ENCODE assay signal across 2 cellular contexts in the genomic region with DNA sequence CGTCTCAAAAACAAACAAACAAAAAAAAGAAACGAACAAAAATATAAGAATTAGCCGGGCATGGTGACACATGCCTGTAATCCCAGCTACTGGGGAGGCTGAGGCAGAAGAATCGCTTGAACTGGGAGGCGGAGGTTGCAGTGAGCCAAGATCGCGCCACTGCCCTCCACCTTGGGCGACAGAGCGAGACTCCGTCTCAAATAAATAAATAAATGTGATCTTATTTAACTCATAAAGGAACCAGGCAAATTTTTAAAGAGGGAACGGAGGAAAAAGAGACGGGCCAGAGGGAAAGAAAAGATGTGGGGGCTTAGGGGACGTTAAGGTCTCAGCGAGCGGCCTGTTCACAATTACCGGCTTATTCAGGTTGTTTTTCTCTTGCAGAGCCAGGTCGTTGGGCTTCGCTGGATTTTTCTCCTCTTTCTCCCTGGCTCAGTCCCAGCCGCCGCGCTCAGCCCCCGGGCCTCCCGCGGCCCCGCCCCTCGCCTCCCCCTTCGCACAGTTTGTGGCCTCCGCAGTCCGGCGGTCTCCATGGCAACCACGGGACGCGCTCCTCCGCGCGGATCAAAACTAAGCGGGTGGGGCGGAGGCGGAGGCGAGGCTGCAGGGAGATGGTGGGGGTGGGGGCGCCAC.
TF ChIP-seq lines count a peak whose summit lies in the region.

No MANE protein-coding gene starts in this region.

TF ChIP-seq in IMR-90, 13 proteins besides CTCF, POLR2A, EP300 and RAD21:
- no peak for TF ChIP-seq RCOR1 (IDR thresholded peaks at IDR 0.05; ENCODE audit: insufficient replicate concordance, low read length)
- peak; percentile 90 for TF ChIP-seq MAZ (IDR thresholded peaks at IDR 0.05; ENCODE audit: borderline replicate concordance, low read depth, low read length)
- no peak for TF ChIP-seq BHLHE40 (IDR thresholded peaks at IDR 0.05; ENCODE audit: low read depth, low read length)
- TF ChIP-seq CHD1 (IDR thresholded peaks at IDR 0.05; ENCODE audit: low read depth, low read length) = no peak
- TF ChIP-seq, protein P1, sequence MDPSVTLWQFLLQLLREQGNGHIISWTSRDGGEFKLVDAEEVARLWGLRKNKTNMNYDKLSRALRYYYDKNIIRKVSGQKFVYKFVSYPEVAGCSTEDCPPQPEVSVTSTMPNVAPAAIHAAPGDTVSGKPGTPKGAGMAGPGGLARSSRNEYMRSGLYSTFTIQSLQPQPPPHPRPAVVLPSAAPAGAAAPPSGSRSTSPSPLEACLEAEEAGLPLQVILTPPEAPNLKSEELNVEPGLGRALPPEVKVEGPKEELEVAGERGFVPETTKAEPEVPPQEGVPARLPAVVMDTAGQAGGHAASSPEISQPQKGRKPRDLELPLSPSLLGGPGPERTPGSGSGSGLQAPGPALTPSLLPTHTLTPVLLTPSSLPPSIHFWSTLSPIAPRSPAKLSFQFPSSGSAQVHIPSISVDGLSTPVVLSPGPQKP (IDR thresholded peaks at IDR 0.05; ENCODE audit: borderline replicate concordance, low read depth, low read length) = no peak
- TF ChIP-seq MAFK (IDR thresholded peaks at IDR 0.05; ENCODE audit: low read depth, low read length) = no peak
- TF ChIP-seq FOS (IDR thresholded peaks at IDR 0.05; ENCODE audit: low read depth, low read length) = no peak
- no peak for TF ChIP-seq CEBPB (IDR thresholded peaks at IDR 0.05; ENCODE audit: low read depth, low read length)
- TF ChIP-seq, protein P2, sequence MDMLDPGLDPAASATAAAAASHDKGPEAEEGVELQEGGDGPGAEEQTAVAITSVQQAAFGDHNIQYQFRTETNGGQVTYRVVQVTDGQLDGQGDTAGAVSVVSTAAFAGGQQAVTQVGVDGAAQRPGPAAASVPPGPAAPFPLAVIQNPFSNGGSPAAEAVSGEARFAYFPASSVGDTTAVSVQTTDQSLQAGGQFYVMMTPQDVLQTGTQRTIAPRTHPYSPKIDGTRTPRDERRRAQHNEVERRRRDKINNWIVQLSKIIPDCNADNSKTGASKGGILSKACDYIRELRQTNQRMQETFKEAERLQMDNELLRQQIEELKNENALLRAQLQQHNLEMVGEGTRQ (IDR thresholded peaks at IDR 0.05; ENCODE audit: low read depth, low read length) = no peak
- 0 out of 2 replicates have a peak, but pooled peaks have one; percentile 31 for TF ChIP-seq MXI1 (IDR thresholded peaks at IDR 0.05; ENCODE audit: borderline replicate concordance, low read depth, low read length)

TF ChIP-seq in endothelial cell of umbilical vein, 7 proteins besides CTCF, POLR2A, EP300 and RAD21:
- TF ChIP-seq MYC (IDR thresholded peaks at IDR 0.05; ENCODE audit: low read depth, low read length) = no peak
- TF ChIP-seq FOS (IDR thresholded peaks at IDR 0.05; ENCODE audit: borderline replicate concordance, insufficient read depth, low read length) = no peak
- TF ChIP-seq GATA2 (IDR thresholded peaks at IDR 0.05; ENCODE audit: insufficient read depth, insufficient read length, low read depth, low read length) = no peak
- no peak for TF ChIP-seq POLR2AphosphoS5 (IDR thresholded peaks at IDR 0.05; ENCODE audit: insufficient read depth, low read depth, low read length)
- TF ChIP-seq EZH2 (IDR thresholded peaks at IDR 0.05; ENCODE audit: borderline replicate concordance, low read depth, low read length, severe bottlenecking) = no peak
- TF ChIP-seq, protein P3, sequence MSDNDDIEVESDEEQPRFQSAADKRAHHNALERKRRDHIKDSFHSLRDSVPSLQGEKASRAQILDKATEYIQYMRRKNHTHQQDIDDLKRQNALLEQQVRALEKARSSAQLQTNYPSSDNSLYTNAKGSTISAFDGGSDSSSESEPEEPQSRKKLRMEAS (IDR thresholded peaks at IDR 0.05; ENCODE audit: insufficient read depth, insufficient read length) = no peak
- TF ChIP-seq JUN (IDR thresholded peaks at IDR 0.05; ENCODE audit: borderline replicate concordance, insufficient read depth, insufficient read length, low read depth) = no peak
